27 cellular contexts compared by ENCODE assay signal in genomic region chr2:6793913-6794312, GRCh38.
"Had no signal": no experiment of that assay in that cellular context is flagged by ENCODE, and none has a peak within 500 bp of the region (broad histone marks: within the 10 kb centered on the region; RNA-seq: fewer than 3 reads in every experiment).

No MANE protein-coding gene starts in this region.

- H3K4me3 ChIP-seq: coronary artery, gastrocnemius medialis, lung, mucosa of descending colon, neural progenitor cell, ovary, psoas muscle, suprapubic skin, transverse colon, vagina had no signal

- H3K9me3 ChIP-seq: gastrocnemius medialis, mucosa of descending colon, ovary, psoas muscle, suprapubic skin, transverse colon, vagina had no signal

- H3K36me3 Mint-ChIP-seq: naive thymus-derived CD4-positive, alpha-beta T cell; neural progenitor cell had no signal

- ATAC-seq: gastrocnemius medialis; mucosa of descending colon; naive thymus-derived CD4-positive, alpha-beta T cell; psoas muscle; right cardiac atrium; stimulated activated naive CD8-positive, alpha-beta T cell treated with anti-CD3 and anti-CD28 coated beads, Interleukin-15, amount 100 ng/mL, for 72 hours had no signal

- H3K4me3 Mint-ChIP-seq: memory B cell; naive thymus-derived CD4-positive, alpha-beta T cell; nephron; neural progenitor cell; stimulated activated naive CD8-positive, alpha-beta T cell treated with anti-CD3 and anti-CD28 coated beads, Interleukin-15, amount 100 ng/mL, for 72 hours had no signal

- H3K36me3 ChIP-seq: gastrocnemius medialis, neural progenitor cell, ovary, suprapubic skin, transverse colon, vagina had no signal

- H3K27me3 ChIP-seq: gastrocnemius medialis, neural progenitor cell, ovary, suprapubic skin, transverse colon, vagina had no signal

- H3K4me1 ChIP-seq: gastrocnemius medialis, neural progenitor cell, psoas muscle, suprapubic skin, transverse colon, vagina had no signal

- H3K9ac ChIP-seq: neural progenitor cell had no signal

- DNase-seq: dermis blood vessel endothelial cell; effector memory CD4-positive, alpha-beta T cell; gastrocnemius medialis; head of caudate nucleus; kidney; mucosa of descending colon; naive thymus-derived CD4-positive, alpha-beta T cell; occipital lobe; ovary; posterior cingulate gyrus; psoas muscle; right cardiac atrium; small intestine; stimulated activated CD4-positive, alpha-beta T cell treated with anti-CD3 and anti-CD28 coated beads, Interleukin-12 subunit alpha, Interleukin-12 subunit beta, amount 100 ng/mL, for 4 hours; stimulated activated CD4-positive, alpha-beta T cell treated with anti-CD3 and anti-CD28 coated beads, Interleukin-1b, Interleukin-23, amount 100 ng/mL, for 48 hours; stimulated activated CD4-positive, alpha-beta T cell treated with anti-CD3 and anti-CD28 coated beads, Interleukin-4, amount 100 ng/mL, for 1 hour; stimulated activated CD8-positive, alpha-beta memory T cell treated with anti-CD3 and anti-CD28 coated beads, Interleukin-4, amount 100 ng/mL, for 48 hours; stimulated activated naive CD4-positive, alpha-beta T cell; stimulated activated naive CD8-positive, alpha-beta T cell treated with anti-CD3 and anti-CD28 coated beads, Interleukin-15, amount 100 ng/mL, for 72 hours; transverse colon had no signal

- H3K27me3 Mint-ChIP-seq: stimulated activated naive CD8-positive, alpha-beta T cell treated with anti-CD3 and anti-CD28 coated beads, Interleukin-15, amount 100 ng/mL, for 72 hours had no signal

- H3K4me1 Mint-ChIP-seq: memory B cell; naive thymus-derived CD4-positive, alpha-beta T cell; nephron; stimulated activated naive CD8-positive, alpha-beta T cell treated with anti-CD3 and anti-CD28 coated beads, Interleukin-15, amount 100 ng/mL, for 72 hours had no signal

- H3K27ac ChIP-seq: coronary artery, gastrocnemius medialis, neural progenitor cell, ovary, psoas muscle, suprapubic skin, vagina had no signal

- H3K9me3 Mint-ChIP-seq: naive thymus-derived CD4-positive, alpha-beta T cell; nephron; neural progenitor cell; stimulated activated naive CD8-positive, alpha-beta T cell treated with anti-CD3 and anti-CD28 coated beads, Interleukin-15, amount 100 ng/mL, for 72 hours had no signal

- H3K27ac Mint-ChIP-seq: memory B cell; naive thymus-derived CD4-positive, alpha-beta T cell; nephron; neural progenitor cell; stimulated activated naive CD8-positive, alpha-beta T cell treated with anti-CD3 and anti-CD28 coated beads, Interleukin-15, amount 100 ng/mL, for 72 hours had no signal
